ENCODE assay signal across 21 cellular contexts in genomic region chr16:16124974-16125373, GRCh38.
"Had no signal": no experiment of that assay in that cellular context is flagged by ENCODE, and none has a peak within 500 bp of the region (broad histone marks: within the 10 kb centered on the region; RNA-seq: fewer than 3 reads in every experiment).

No MANE protein-coding gene starts in this region.

- H3K27me3 ChIP-seq: colonic mucosa, esophagus squamous epithelium, neutrophil, pancreas, suprapubic skin, tibial artery, upper lobe of left lung had no signal

- ATAC-seq: left ventricle myocardium superior; lower lobe of right lung; natural killer cell; pancreas; sciatic nerve; stimulated activated effector memory CD8-positive, alpha-beta T cell treated with anti-CD3 and anti-CD28 coated beads, Interleukin-12 subunit alpha, Interleukin-12 subunit beta, amount 100 ng/mL, for 72 hours had no signal

- H3K4me3 ChIP-seq: colonic mucosa, esophagus squamous epithelium, lower lobe of right lung, pancreas, suprapubic skin, tibial artery, upper lobe of left lung had no signal

- H3K4me1 ChIP-seq: pancreas, suprapubic skin had no signal

- H3K27ac Mint-ChIP-seq: dendritic cell treated with granulocyte-macrophage colony-stimulating factor and Interleukin-4, amounts not matched to agents 40 ng/mL and 50 ng/mL, for 4 days; endodermal cell; natural killer cell; stimulated activated effector memory CD8-positive, alpha-beta T cell treated with anti-CD3 and anti-CD28 coated beads, Interleukin-12 subunit alpha, Interleukin-12 subunit beta, amount 100 ng/mL, for 72 hours; stimulated activated naive CD8-positive, alpha-beta T cell treated with anti-CD3 and anti-CD28 coated beads, Interleukin-15, Interleukin-2, amounts not matched to agents 100 ng/mL and 50 ng/mL, for 24 hours had no signal

- H3K27ac ChIP-seq: colonic mucosa, epithelial cell of prostate, lower lobe of right lung, neutrophil, pancreas, suprapubic skin, upper lobe of left lung had no signal

- DNase-seq: colonic mucosa; effector CD8-positive, alpha-beta T cell; endodermal cell; esophagus squamous epithelium; foreskin melanocyte; lower lobe of right lung; natural killer cell; pancreas; stimulated activated CD4-positive, alpha-beta T cell treated with anti-CD3 and anti-CD28 coated beads, Interleukin-2, amount 100 ng/mL, for 24 hours; stimulated activated CD4-positive, alpha-beta T cell treated with anti-CD3 and anti-CD28 coated beads, Interleukin-4, amount 100 ng/mL, for 24 hours; tibial artery; upper lobe of left lung had no signal

- H3K9me3 ChIP-seq: colonic mucosa, pancreas, suprapubic skin had no signal

- H3K4me3 Mint-ChIP-seq: central memory CD8-positive, alpha-beta T cell; dendritic cell treated with granulocyte-macrophage colony-stimulating factor and Interleukin-4, amounts not matched to agents 40 ng/mL and 50 ng/mL, for 4 days; endodermal cell; natural killer cell; stimulated activated effector memory CD8-positive, alpha-beta T cell treated with anti-CD3 and anti-CD28 coated beads, Interleukin-12 subunit alpha, Interleukin-12 subunit beta, amount 100 ng/mL, for 72 hours; stimulated activated naive CD8-positive, alpha-beta T cell treated with anti-CD3 and anti-CD28 coated beads, Interleukin-15, Interleukin-2, amounts not matched to agents 100 ng/mL and 50 ng/mL, for 24 hours had no signal

- H3K27me3 Mint-ChIP-seq: central memory CD8-positive, alpha-beta T cell; dendritic cell treated with granulocyte-macrophage colony-stimulating factor and Interleukin-4, amounts not matched to agents 40 ng/mL and 50 ng/mL, for 4 days; stimulated activated naive CD8-positive, alpha-beta T cell treated with anti-CD3 and anti-CD28 coated beads, Interleukin-15, Interleukin-2, amounts not matched to agents 100 ng/mL and 50 ng/mL, for 24 hours had no signal

- H3K4me1 Mint-ChIP-seq: endodermal cell had no signal
